ENCODE assay signal across 1 cellular context in the genomic region with DNA sequence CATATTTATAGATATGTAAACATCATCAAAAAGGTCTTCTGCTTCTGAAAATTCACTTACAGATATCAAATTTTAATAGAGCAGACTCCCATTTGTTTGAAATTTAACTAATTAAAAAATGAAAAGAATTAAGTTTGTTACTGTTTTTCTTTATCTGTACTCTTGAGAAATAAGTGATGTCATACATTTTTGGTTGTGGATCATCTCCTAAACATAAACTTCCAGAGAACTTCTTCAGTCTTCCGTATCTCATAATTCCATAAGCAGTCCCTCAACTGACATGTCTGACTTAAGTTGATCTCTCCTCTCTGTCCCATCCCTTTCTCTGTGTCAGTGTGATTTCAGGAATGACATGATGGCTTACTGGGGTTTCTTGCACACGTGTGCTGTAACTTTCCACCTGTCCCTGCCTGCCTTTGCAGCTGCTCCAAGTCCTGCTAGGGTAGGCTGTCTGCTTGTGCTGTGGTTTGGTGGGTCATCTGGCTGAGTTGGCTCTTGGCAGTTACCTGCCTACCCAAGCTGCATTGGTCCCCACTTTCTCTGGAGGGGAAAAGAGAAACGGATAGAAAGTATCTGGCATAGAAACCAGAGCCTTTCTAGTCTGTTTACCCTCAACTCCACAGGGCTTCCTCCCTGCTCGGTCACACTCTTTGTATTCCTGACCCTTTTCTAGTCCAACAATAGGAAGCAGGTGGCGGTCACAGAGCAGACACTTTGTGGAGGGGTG.
TF ChIP-seq lines count a peak whose summit lies in the region.

No MANE protein-coding gene starts in this region.

TF ChIP-seq in WTC11, 78 proteins besides CTCF, POLR2A, EP300 and RAD21 (continued from another document):
- TF ChIP-seq, protein P1, sequence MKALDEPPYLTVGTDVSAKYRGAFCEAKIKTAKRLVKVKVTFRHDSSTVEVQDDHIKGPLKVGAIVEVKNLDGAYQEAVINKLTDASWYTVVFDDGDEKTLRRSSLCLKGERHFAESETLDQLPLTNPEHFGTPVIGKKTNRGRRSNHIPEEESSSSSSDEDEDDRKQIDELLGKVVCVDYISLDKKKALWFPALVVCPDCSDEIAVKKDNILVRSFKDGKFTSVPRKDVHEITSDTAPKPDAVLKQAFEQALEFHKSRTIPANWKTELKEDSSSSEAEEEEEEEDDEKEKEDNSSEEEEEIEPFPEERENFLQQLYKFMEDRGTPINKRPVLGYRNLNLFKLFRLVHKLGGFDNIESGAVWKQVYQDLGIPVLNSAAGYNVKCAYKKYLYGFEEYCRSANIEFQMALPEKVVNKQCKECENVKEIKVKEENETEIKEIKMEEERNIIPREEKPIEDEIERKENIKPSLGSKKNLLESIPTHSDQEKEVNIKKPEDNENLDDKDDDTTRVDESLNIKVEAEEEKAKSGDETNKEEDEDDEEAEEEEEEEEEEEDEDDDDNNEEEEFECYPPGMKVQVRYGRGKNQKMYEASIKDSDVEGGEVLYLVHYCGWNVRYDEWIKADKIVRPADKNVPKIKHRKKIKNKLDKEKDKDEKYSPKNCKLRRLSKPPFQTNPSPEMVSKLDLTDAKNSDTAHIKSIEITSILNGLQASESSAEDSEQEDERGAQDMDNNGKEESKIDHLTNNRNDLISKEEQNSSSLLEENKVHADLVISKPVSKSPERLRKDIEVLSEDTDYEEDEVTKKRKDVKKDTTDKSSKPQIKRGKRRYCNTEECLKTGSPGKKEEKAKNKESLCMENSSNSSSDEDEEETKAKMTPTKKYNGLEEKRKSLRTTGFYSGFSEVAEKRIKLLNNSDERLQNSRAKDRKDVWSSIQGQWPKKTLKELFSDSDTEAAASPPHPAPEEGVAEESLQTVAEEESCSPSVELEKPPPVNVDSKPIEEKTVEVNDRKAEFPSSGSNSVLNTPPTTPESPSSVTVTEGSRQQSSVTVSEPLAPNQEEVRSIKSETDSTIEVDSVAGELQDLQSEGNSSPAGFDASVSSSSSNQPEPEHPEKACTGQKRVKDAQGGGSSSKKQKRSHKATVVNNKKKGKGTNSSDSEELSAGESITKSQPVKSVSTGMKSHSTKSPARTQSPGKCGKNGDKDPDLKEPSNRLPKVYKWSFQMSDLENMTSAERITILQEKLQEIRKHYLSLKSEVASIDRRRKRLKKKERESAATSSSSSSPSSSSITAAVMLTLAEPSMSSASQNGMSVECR (CRISPR knock-in tag; IDR thresholded peaks at IDR 0.05; ENCODE audit: borderline replicate concordance), result no peak
- no peak for TF ChIP-seq NFE2L1 (CRISPR knock-in tag; IDR thresholded peaks at IDR 0.05)
- no peak for TF ChIP-seq TP53 (CRISPR knock-in tag; IDR thresholded peaks at IDR 0.05)
- TF ChIP-seq NR1H2 (CRISPR knock-in tag; IDR thresholded peaks at IDR 0.05), result no peak
- TF ChIP-seq TEAD1 (CRISPR knock-in tag; IDR thresholded peaks at IDR 0.05), result no peak
- TF ChIP-seq ZNF396 (CRISPR knock-in tag; IDR thresholded peaks at IDR 0.05; ENCODE audit: borderline replicate concordance), result no peak
- no peak for TF ChIP-seq ELF4 (CRISPR knock-in tag; IDR thresholded peaks at IDR 0.05; ENCODE audit: low read depth)
- no peak for TF ChIP-seq NR2C2 (CRISPR knock-in tag; IDR thresholded peaks at IDR 0.05)
- TF ChIP-seq OVOL2 (CRISPR knock-in tag; IDR thresholded peaks at IDR 0.05; ENCODE audit: borderline replicate concordance), result no peak
- TF ChIP-seq PRRX2 (CRISPR knock-in tag; IDR thresholded peaks at IDR 0.05), result no peak
- no peak for TF ChIP-seq NFYB (CRISPR knock-in tag; conservative IDR thresholded peaks at IDR 0.05; ENCODE audit: low read depth)
- TF ChIP-seq EMX1 (CRISPR knock-in tag; IDR thresholded peaks at IDR 0.05), result no peak
- TF ChIP-seq ZNF219 (CRISPR knock-in tag; IDR thresholded peaks at IDR 0.05; ENCODE audit: borderline replicate concordance), result no peak
- no peak for TF ChIP-seq MYBL2 (CRISPR knock-in tag; IDR thresholded peaks at IDR 0.05)
